1 cellular context compared by ENCODE assay signal in the genomic region with DNA sequence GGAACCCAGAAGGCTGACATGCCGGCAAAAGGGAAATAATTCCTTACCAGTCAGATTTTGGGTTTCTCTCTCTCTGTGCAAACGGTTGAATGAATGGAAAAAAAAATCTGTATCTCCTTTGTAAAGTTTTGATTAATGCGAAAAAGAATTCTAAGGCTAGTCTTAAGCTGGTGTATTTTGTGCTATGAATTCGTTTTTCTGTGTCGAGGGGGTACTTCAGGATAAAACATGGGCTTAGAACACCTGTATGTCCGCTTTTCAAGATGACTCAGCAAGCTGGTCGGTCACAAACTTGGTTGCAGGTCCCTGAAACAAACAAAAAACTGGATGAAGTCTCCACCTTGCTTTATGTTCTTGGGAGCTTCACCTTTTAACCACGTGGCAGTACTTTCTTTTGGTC.
TF ChIP-seq lines count a peak whose summit lies in the region.

No MANE protein-coding gene starts in this region.

TF ChIP-seq in K562, 482 proteins besides CTCF, POLR2A, EP300 and RAD21:
- TF ChIP-seq ADNP (tag; IDR thresholded peaks at IDR 0.05): no peak
- TF ChIP-seq MAFG (tag; conservative IDR thresholded peaks at IDR 0.05): peak; percentile 53
- TF ChIP-seq, protein P1, sequence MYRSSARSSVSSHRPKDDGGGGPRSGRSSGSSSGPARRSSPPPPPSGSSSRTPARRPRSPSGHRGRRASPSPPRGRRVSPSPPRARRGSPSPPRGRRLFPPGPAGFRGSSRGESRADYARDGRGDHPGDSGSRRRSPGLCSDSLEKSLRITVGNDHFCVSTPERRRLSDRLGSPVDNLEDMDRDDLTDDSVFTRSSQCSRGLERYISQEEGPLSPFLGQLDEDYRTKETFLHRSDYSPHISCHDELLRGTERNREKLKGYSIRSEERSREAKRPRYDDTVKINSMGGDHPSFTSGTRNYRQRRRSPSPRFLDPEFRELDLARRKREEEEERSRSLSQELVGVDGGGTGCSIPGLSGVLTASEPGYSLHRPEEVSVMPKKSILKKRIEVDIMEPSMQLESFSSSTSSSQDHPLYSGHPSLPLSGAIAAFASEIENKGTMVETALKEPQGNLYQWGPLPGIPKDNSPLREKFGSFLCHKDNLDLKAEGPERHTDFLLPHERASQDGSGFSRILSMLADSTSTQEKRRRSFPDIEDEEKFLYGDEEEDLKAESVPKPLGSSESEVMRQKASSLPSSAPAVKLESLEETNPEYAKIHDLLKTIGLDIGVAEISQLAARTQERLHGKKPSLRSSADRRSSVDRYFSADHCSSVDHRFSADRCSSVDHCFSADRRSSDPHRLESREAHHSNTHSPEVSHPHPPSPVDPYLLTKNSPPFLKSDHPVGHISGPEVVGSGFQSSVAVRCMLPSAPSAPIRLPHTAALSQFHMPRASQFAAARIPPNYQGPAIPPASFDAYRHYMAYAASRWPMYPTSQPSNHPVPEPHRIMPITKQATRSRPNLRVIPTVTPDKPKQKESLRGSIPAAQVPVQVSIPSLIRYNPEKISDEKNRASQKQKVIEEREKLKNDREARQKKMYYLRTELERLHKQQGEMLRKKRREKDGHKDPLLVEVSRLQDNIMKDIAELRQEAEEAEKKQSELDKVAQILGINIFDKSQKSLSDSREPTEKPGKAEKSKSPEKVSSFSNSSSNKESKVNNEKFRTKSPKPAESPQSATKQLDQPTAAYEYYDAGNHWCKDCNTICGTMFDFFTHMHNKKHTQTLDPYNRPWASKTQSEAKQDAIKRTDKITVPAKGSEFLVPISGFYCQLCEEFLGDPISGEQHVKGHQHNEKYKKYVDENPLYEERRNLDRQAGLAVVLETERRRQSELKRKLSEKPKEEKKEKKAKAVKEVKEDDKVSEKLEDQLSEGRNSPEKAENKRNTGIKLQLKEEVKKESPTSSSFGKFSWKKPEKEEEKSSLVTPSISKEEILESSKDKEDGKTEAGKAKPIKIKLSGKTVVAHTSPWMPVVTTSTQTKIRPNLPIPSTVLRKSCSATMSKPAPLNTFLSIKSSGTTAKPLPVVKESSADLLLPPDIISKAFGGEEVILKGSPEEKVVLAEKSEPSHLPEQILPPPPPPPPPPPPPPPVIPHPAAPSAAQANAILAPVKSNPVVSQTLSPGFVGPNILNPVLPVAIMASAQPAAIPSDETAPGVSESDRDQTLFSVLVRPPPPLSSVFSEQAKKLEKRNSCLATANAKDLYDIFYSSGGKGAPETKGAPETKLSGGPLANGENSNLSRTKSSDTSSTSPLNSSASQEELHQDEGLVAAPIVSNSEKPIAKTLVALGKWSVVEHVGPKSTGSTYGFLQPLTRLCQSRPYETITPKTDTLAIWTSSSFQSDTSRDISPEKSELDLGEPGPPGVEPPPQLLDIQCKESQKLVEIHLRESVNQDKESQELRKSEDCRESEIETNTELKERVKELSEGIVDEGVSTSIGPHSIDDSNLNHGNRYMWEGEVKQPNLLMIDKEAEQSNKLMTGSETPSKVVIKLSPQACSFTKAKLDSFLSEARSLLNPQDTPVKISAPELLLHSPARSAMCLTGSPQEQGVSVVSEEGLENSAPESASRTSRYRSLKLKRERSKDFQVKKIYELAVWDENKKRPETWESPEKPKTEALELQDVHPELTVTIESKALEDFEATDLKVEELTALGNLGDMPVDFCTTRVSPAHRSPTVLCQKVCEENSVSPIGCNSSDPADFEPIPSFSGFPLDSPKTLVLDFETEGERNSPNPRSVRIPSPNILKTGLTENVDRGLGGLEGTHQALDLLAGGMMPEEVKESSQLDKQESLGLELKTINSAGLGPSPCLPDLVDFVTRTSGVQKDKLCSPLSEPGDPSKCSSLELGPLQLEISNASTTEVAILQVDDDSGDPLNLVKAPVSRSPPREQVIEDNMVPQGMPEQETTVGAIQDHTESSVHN (IDR thresholded peaks at IDR 0.05; ENCODE audit: borderline replicate concordance in 1 of 2, low read depth in 1 of 2): no peak
- TF ChIP-seq CBX2 (IDR thresholded peaks at IDR 0.05; ENCODE audit: insufficient read depth, low read length, poor library complexity, severe bottlenecking): peak; percentile 76
- TF ChIP-seq ZNF316 (IDR thresholded peaks at IDR 0.05): peak; percentile 68
- TF ChIP-seq, protein P2, sequence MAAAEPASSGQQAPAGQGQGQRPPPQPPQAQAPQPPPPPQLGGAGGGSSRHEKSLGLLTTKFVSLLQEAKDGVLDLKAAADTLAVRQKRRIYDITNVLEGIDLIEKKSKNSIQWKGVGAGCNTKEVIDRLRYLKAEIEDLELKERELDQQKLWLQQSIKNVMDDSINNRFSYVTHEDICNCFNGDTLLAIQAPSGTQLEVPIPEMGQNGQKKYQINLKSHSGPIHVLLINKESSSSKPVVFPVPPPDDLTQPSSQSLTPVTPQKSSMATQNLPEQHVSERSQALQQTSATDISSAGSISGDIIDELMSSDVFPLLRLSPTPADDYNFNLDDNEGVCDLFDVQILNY (CRISPR knock-in tag; IDR thresholded peaks at IDR 0.05): no peak
- no peak for TF ChIP-seq TBP (optimal IDR thresholded peaks at IDR 0.05; ENCODE audit: low read depth, low read length)
- TF ChIP-seq NFE2 (IDR thresholded peaks at IDR 0.05; ENCODE audit: low read depth): peak; percentile 70
- no peak for TF ChIP-seq XRCC4 (IDR thresholded peaks at IDR 0.05; ENCODE audit: extremely low read depth, insufficient read depth, insufficient read length)
- no peak for TF ChIP-seq MYNN (IDR thresholded peaks at IDR 0.05)
- no peak for TF ChIP-seq MYNN (CRISPR knock-in tag; IDR thresholded peaks at IDR 0.05)
- peak; percentile 84 for TF ChIP-seq CBX8 (IDR thresholded peaks at IDR 0.05; ENCODE audit: borderline replicate concordance, extremely low read depth, low read depth, low read length, poor library complexity, severe bottlenecking)
- TF ChIP-seq C11orf30 (IDR thresholded peaks at IDR 0.05; ENCODE audit: low read depth): peak; percentile 76
- no peak for TF ChIP-seq ZNF431 (CRISPR knock-in tag; IDR thresholded peaks at IDR 0.05)
